1 cellular context compared by ENCODE assay signal in genomic region chrX:139209342-139209741, GRCh38.
A peak's percentile ranks its signal among the peaks of the same experiment; 100 is the strongest.
TF ChIP-seq lines count a peak whose summit lies in the region.

No MANE protein-coding gene starts in this region.

TF ChIP-seq in K562, 482 proteins besides CTCF, POLR2A, EP300 and RAD21 (continued from another document and continues in another):
- TF ChIP-seq ZNF324 (CRISPR knock-in tag; IDR thresholded peaks at IDR 0.05): no peak
- TF ChIP-seq EGR1 (conservative IDR thresholded peaks at IDR 0.05): no peak
- peak; percentile 70; the same call in 1 of the 2 replicates for TF ChIP-seq ZNF644 (tag; IDR thresholded peaks at IDR 0.05; ENCODE audit: low read depth)
- no peak for TF ChIP-seq PHF8 (IDR thresholded peaks at IDR 0.05; ENCODE audit: borderline replicate concordance, low read length)
- TF ChIP-seq ZNF12 (CRISPR knock-in tag; IDR thresholded peaks at IDR 0.05): no peak
- no peak for TF ChIP-seq ZNF398 (CRISPR knock-in tag; IDR thresholded peaks at IDR 0.05)
- peak; percentile 53; the same call in 1 of the 2 replicates for TF ChIP-seq SMAD4 (CRISPR knock-in tag; conservative IDR thresholded peaks at IDR 0.05)
- TF ChIP-seq STAT5B (CRISPR knock-in tag; IDR thresholded peaks at IDR 0.05): no peak
- TF ChIP-seq NR2C1 (IDR thresholded peaks at IDR 0.05): no peak
- TF ChIP-seq NR2C1 (tag; IDR thresholded peaks at IDR 0.05): no peak
- TF ChIP-seq ZFP30 (CRISPR knock-in tag; IDR thresholded peaks at IDR 0.05; ENCODE audit: borderline replicate concordance): no peak
- no peak for TF ChIP-seq ZNF655 (CRISPR knock-in tag; IDR thresholded peaks at IDR 0.05)
- TF ChIP-seq USF2 (CRISPR knock-in tag; IDR thresholded peaks at IDR 0.05): peak; percentile 33; the same call in 1 of the 2 replicates
- no peak for TF ChIP-seq SP2 (IDR thresholded peaks at IDR 0.05; ENCODE audit: extremely low read depth, low read depth, low read length, poor library complexity, severe bottlenecking)
- no peak for TF ChIP-seq TFE3 (CRISPR knock-in tag; IDR thresholded peaks at IDR 0.05)
- no peak for TF ChIP-seq CTBP1 (IDR thresholded peaks at IDR 0.05; ENCODE audit: borderline replicate concordance)
- no peak for TF ChIP-seq PHF20 (IDR thresholded peaks at IDR 0.05; ENCODE audit: partially characterized antibody)
- no peak for TF ChIP-seq NR2C2 (CRISPR knock-in tag; IDR thresholded peaks at IDR 0.05)
- TF ChIP-seq NR2C2 (tag; IDR thresholded peaks at IDR 0.05): no peak
- TF ChIP-seq FUS (optimal IDR thresholded peaks at IDR 0.05; ENCODE audit: low read depth, low read length): no peak
- no peak for TF ChIP-seq HDAC3 (IDR thresholded peaks at IDR 0.05; ENCODE audit: borderline replicate concordance, partially characterized antibody)
- no peak for TF ChIP-seq RBBP5 (IDR thresholded peaks at IDR 0.05; ENCODE audit: borderline replicate concordance, insufficient read depth, low read length, poor library complexity, severe bottlenecking)
- peak; percentile 62 for TF ChIP-seq CXXC5 (CRISPR knock-in tag; IDR thresholded peaks at IDR 0.05)
- TF ChIP-seq ZNF695 (CRISPR knock-in tag; IDR thresholded peaks at IDR 0.05): no peak
- no peak for TF ChIP-seq SAP30 (IDR thresholded peaks at IDR 0.05; ENCODE audit: borderline replicate concordance, insufficient read depth, low read depth, low read length, poor library complexity, severe bottlenecking)
- no peak for TF ChIP-seq ZKSCAN1 (IDR thresholded peaks at IDR 0.05; ENCODE audit: low read depth, low read length)
- TF ChIP-seq HMGN3 (IDR thresholded peaks at IDR 0.05; ENCODE audit: borderline replicate concordance, extremely low read depth, insufficient read length, low read depth, low read length): no peak
- no peak for TF ChIP-seq KLF16 (IDR thresholded peaks at IDR 0.05)
- TF ChIP-seq ELK3 (CRISPR knock-in tag; IDR thresholded peaks at IDR 0.05): no peak
- no peak for TF ChIP-seq ZNF830 (CRISPR knock-in tag; IDR thresholded peaks at IDR 0.05)
- no peak for TF ChIP-seq ZNF41 (CRISPR knock-in tag; conservative IDR thresholded peaks at IDR 0.05)
- no peak for TF ChIP-seq AFF4 (CRISPR knock-in tag; IDR thresholded peaks at IDR 0.05)
- TF ChIP-seq ZNF354B (CRISPR knock-in tag; IDR thresholded peaks at IDR 0.05): no peak
- no peak for TF ChIP-seq PCBP1 (IDR thresholded peaks at IDR 0.05; ENCODE audit: low read depth, low read length, poor library complexity, severe bottlenecking)
- TF ChIP-seq POU5F1 (IDR thresholded peaks at IDR 0.05; ENCODE audit: borderline replicate concordance, low read depth, low read length, partially characterized antibody): no peak
- no peak for TF ChIP-seq THAP7 (CRISPR knock-in tag; IDR thresholded peaks at IDR 0.05)
- TF ChIP-seq ZNF395 (CRISPR knock-in tag; IDR thresholded peaks at IDR 0.05): 0 out of 2 replicates have a peak, but pooled peaks have one; percentile 44
- TF ChIP-seq EHMT2 (IDR thresholded peaks at IDR 0.05): no peak
- TF ChIP-seq KDM5B (IDR thresholded peaks at IDR 0.05; ENCODE audit: insufficient replicate concordance, low read depth, low read length): no peak
- no peak for TF ChIP-seq C11orf30 (IDR thresholded peaks at IDR 0.05; ENCODE audit: low read depth)
- no peak for TF ChIP-seq PURB (CRISPR knock-in tag; IDR thresholded peaks at IDR 0.05; ENCODE audit: low read depth)
- no peak for TF ChIP-seq DPF2 (IDR thresholded peaks at IDR 0.05)
- TF ChIP-seq ZNF589 (CRISPR knock-in tag; IDR thresholded peaks at IDR 0.05; ENCODE audit: low read depth): 0 out of 2 replicates have a peak, but pooled peaks have one; percentile 40
- no peak for TF ChIP-seq ZNF584 (CRISPR knock-in tag; IDR thresholded peaks at IDR 0.05; ENCODE audit: low read depth)
- TF ChIP-seq HDGF (IDR thresholded peaks at IDR 0.05): no peak
- no peak for TF ChIP-seq TFAP4 (CRISPR knock-in tag; IDR thresholded peaks at IDR 0.05; ENCODE audit: borderline replicate concordance)
- no peak for TF ChIP-seq ZNF263 (CRISPR knock-in tag; IDR thresholded peaks at IDR 0.05; ENCODE audit: borderline replicate concordance)
- TF ChIP-seq ZNF146 (CRISPR knock-in tag; IDR thresholded peaks at IDR 0.05; ENCODE audit: unreplicated experiment): no peak
- TF ChIP-seq TEAD1 (CRISPR knock-in tag; IDR thresholded peaks at IDR 0.05): peak in 1 of 2 experiments; percentile 44; a peak in 1 of 4 replicates
- no peak for TF ChIP-seq ETV5 (CRISPR knock-in tag; IDR thresholded peaks at IDR 0.05; ENCODE audit: low read depth)
- TF ChIP-seq NELFE (IDR thresholded peaks at IDR 0.05; ENCODE audit: insufficient read depth, insufficient read length): no peak
- TF ChIP-seq RHOXF2B (CRISPR knock-in tag; conservative IDR thresholded peaks at IDR 0.05): no peak
- TF ChIP-seq BMI1 (IDR thresholded peaks at IDR 0.05; ENCODE audit: low read length): no peak
- 0 out of 2 replicates have a peak, but pooled peaks have one; percentile 15 for TF ChIP-seq RNF2 (IDR thresholded peaks at IDR 0.05)
